In genomic region chr12:9032202-9032964, GRCh38 we compare ENCODE assay signal across 16 cellular contexts. TPM values are rescaled to one million over a fixed set of nuclear protein-coding genes. Genes with fewer than 3 reads are reported as not detected.
DNase-seq lines count a peak whose midpoint lies in the region; ATAC-seq and TF ChIP-seq lines count a peak whose summit lies in the region.
"Had no signal": no experiment of that assay in that cellular context is flagged by ENCODE, and none has a peak within 500 bp of the region (broad histone marks: within the 10 kb centered on the region; RNA-seq: fewer than 3 reads in every experiment).

No MANE protein-coding gene starts in this region.

- no peak overlapping the region for H3K4me3 Mint-ChIP-seq in activated naive CD8-positive, alpha-beta T cell
- H3K4me3 Mint-ChIP-seq in activated naive CD8-positive, alpha-beta T cell treated with anti-CD3 and anti-CD28 coated beads for 36 hours: no peak overlapping the region
- H3K4me3 Mint-ChIP-seq in immature natural killer cell: no peak overlapping the region
- H3K4me3 Mint-ChIP-seq: activated CD8-positive, alpha-beta memory T cell treated with anti-CD3 and anti-CD28 coated beads, Interleukin-2, amount 10 ng/mL, durations not matched to agents 7 days and 5 days had no signal

- H3K27me3 Mint-ChIP-seq in activated naive CD8-positive, alpha-beta T cell: no peaks in the 10 kb centered on the region
- peaks cover 5% of the 10 kb centered on the region for H3K27me3 Mint-ChIP-seq in activated naive CD8-positive, alpha-beta T cell treated with anti-CD3 and anti-CD28 coated beads for 36 hours
- peaks cover 3 to 8% (median 6%) of the 10 kb centered on the region in 3 donors for H3K27me3 Mint-ChIP-seq in immature natural killer cell (ENCODE audit: low read depth in 3 of 3)

- no peak overlapping the region for H3K27ac ChIP-seq in tibial nerve
- H3K27ac ChIP-seq: cardiac muscle cell, KMS-11, upper lobe of left lung had no signal

- in situ Hi-C loops in SK-MEL-5 (cut with HindIII; ENCODE audit: low pct_unique_long_range_greater_than_20kb, low sequenced_read_pairs): no loop called here

- no peak overlapping the region for H3K4me3 ChIP-seq in tibial nerve
- H3K4me3 ChIP-seq: cardiac muscle cell, upper lobe of left lung had no signal

- TF ChIP-seq CTCF in tibial nerve (IDR thresholded peaks at IDR 0.05): no peak

- peaks cover 16% of the 10 kb centered on the region for H3K36me3 Mint-ChIP-seq in activated naive CD8-positive, alpha-beta T cell
- peaks cover 18% of the 10 kb centered on the region for H3K36me3 Mint-ChIP-seq in activated naive CD8-positive, alpha-beta T cell treated with anti-CD3 and anti-CD28 coated beads for 36 hours
- H3K36me3 Mint-ChIP-seq in immature natural killer cell: peaks cover 5 to 14% (median 8%) of the 10 kb centered on the region in 3 donors

- H3K27me3 ChIP-seq in tibial nerve: no peaks in the 10 kb centered on the region
- H3K27me3 ChIP-seq: cardiac muscle cell, upper lobe of left lung had no signal

- DNase-seq in activated naive CD8-positive, alpha-beta T cell treated with anti-CD3 and anti-CD28 coated beads for 36 hours: no peak
- DNase-seq in SK-MEL-5 (ENCODE audit: low read depth, low spot score) (peak; percentile 77), immature natural killer cell (no peak), tibial nerve (ENCODE audit: low spot score in 2 of 2) (no peak), NCI-H774 (lab: John Stamatoyannopoulos, UW) (no peak), NCI-H1092 (lab: John Stamatoyannopoulos, UW) (no peak)
- DNase-seq: activated CD8-positive, alpha-beta memory T cell treated with anti-CD3 and anti-CD28 coated beads, Interleukin-2, amount 10 ng/mL, durations not matched to agents 7 days and 5 days; effector memory CD4-positive, alpha-beta T cell; NCI-H187; NCI-H510A; stimulated activated CD4-positive, alpha-beta T cell treated with anti-CD3 and anti-CD28 coated beads, Interleukin-4, amount 100 ng/mL, for 24 hours had no signal

- no peak for TF ChIP-seq EP300 in tibial nerve (IDR thresholded peaks at IDR 0.05)

- no peak for ATAC-seq in HG03378 (IDR thresholded peaks at IDR 0.05; ENCODE audit: unreplicated experiment)
- ATAC-seq: activated CD8-positive, alpha-beta memory T cell treated with anti-CD3 and anti-CD28 coated beads, Interleukin-2, amount 10 ng/mL, durations not matched to agents 7 days and 5 days had no signal

- TF ChIP-seq POLR2A in tibial nerve (IDR thresholded peaks at IDR 0.05): no peak

- peaks cover 5% of the 10 kb centered on the region for H3K9me3 Mint-ChIP-seq in activated naive CD8-positive, alpha-beta T cell (ENCODE audit: low read depth)
- peaks cover 11% of the 10 kb centered on the region for H3K9me3 Mint-ChIP-seq in activated naive CD8-positive, alpha-beta T cell treated with anti-CD3 and anti-CD28 coated beads for 36 hours
- no peaks in the 10 kb centered on the region for H3K9me3 Mint-ChIP-seq in immature natural killer cell

- peak overlapping the region; percentile 3 for H3K27ac Mint-ChIP-seq in activated naive CD8-positive, alpha-beta T cell
- no peak overlapping the region for H3K27ac Mint-ChIP-seq in activated naive CD8-positive, alpha-beta T cell treated with anti-CD3 and anti-CD28 coated beads for 36 hours
- peak overlapping the region; percentile 10 to 83 (median 58) for H3K27ac Mint-ChIP-seq in immature natural killer cell
- H3K27ac Mint-ChIP-seq: activated CD8-positive, alpha-beta memory T cell treated with anti-CD3 and anti-CD28 coated beads, Interleukin-2, amount 10 ng/mL, durations not matched to agents 7 days and 5 days had no signal

- no peaks in the 10 kb centered on the region for H3K9me3 ChIP-seq in tibial nerve
- H3K9me3 ChIP-seq: upper lobe of left lung had no signal

- WGBS in tibial nerve, 2 donors: 62 to 72% methylated on average over 5 of the region's 5 CpGs

- H3K36me3 ChIP-seq in tibial nerve: no peaks in the 10 kb centered on the region
- H3K36me3 ChIP-seq: cardiac muscle cell, upper lobe of left lung had no signal

- peaks cover 63% of the 10 kb centered on the region for H3K4me1 Mint-ChIP-seq in activated naive CD8-positive, alpha-beta T cell (ENCODE audit: low read depth)
- H3K4me1 Mint-ChIP-seq in activated naive CD8-positive, alpha-beta T cell treated with anti-CD3 and anti-CD28 coated beads for 36 hours: peaks cover 37% of the 10 kb centered on the region
- H3K4me1 Mint-ChIP-seq in immature natural killer cell: peaks cover 73 to 74% of the 10 kb centered on the region in 2 donors

- H3K4me1 ChIP-seq in tibial nerve: no peaks in the 10 kb centered on the region
- H3K4me1 ChIP-seq: upper lobe of left lung had no signal

RNA-seq across cellular contexts. Expression of gene KLRG1, which starts 43.0 kb away (rescaled TPM):
- total RNA-seq in activated naive CD8-positive, alpha-beta T cell treated with anti-CD3 and anti-CD28 coated beads for 36 hours: 1 to 10 TPM; 2.2 to 3.7 TPM
- 5.1 and 5.8 TPM in 2 replicates for total RNA-seq in SK-MEL-5 (2014; rRNA removed; shearing (Covaris generic))
- polyA plus RNA-seq in SK-MEL-5 (2015; cell fraction: cytosol; rRNA removed): 5.3 and 8.4 TPM in 2 replicates
- polyA plus RNA-seq in SK-MEL-5 (2015; cell fraction: nucleus; rRNA removed): 4.3 and 5.0 TPM in 2 replicates
- polyA plus RNA-seq in immature natural killer cell: 100 to 1,000 TPM; 183 to 569 (median 308) TPM
- total RNA-seq in tibial nerve: 1 to 10 TPM in 3 of 4 donors, not detected in 1; 2.7 to 7.9 (median 2.9) TPM
